Comparison of ENCODE assay signal across 1 cellular context in the genomic region with DNA sequence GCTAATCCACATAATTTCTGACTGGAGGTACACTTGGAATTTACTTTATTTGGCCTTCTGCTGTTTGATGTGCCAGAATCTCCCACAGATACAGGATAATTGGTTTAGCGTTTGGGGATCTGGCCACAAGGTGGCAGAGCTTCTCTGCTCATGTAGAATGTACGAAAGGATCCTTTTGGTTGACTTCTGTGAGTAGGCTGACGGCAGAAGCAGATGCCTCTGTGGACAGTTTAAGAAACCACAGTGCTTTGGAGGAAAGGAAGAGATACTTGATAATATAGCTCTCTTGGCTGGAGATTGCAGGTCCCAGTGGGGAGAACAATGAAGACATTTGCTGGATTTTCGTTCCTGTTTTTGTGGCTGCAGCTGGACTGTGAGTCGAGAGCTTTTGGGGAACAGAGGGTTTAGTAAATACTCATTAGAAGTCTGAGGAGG.
TF ChIP-seq lines count a peak whose summit lies in the region.

No MANE protein-coding gene starts in this region.

TF ChIP-seq in HepG2, 621 proteins besides CTCF, POLR2A, EP300 and RAD21 (continued from another document):
- TF ChIP-seq STAT6 (CRISPR knock-in tag; IDR thresholded peaks at IDR 0.05; ENCODE audit: borderline replicate concordance): no peak
- peak; percentile 52; the same call in 1 of the 2 replicates for TF ChIP-seq ZNF644 (CRISPR knock-in tag; IDR thresholded peaks at IDR 0.05; ENCODE audit: low read depth)
- no peak for TF ChIP-seq CEBPG (CRISPR knock-in tag; IDR thresholded peaks at IDR 0.05)
- no peak for TF ChIP-seq ERF (CRISPR knock-in tag; IDR thresholded peaks at IDR 0.05)
- peak; percentile 35; the same call in 1 of the 2 replicates for TF ChIP-seq DMAP1 (CRISPR knock-in tag; IDR thresholded peaks at IDR 0.05)
- TF ChIP-seq ZBTB49 (CRISPR knock-in tag; IDR thresholded peaks at IDR 0.05; ENCODE audit: borderline replicate concordance): no peak
- peak; percentile 39 for TF ChIP-seq STAG1 (CRISPR knock-in tag; IDR thresholded peaks at IDR 0.05)
- no peak for TF ChIP-seq ZNF350 (CRISPR knock-in tag; IDR thresholded peaks at IDR 0.05; ENCODE audit: borderline replicate concordance, low read depth)
- TF ChIP-seq KLF9 (CRISPR knock-in tag; IDR thresholded peaks at IDR 0.05; ENCODE audit: low read depth): no peak
- TF ChIP-seq ZMYM4 (CRISPR knock-in tag; IDR thresholded peaks at IDR 0.05): no peak
- TF ChIP-seq ZNF451 (CRISPR knock-in tag; IDR thresholded peaks at IDR 0.05): no peak
- no peak for TF ChIP-seq ZSCAN31 (CRISPR knock-in tag; IDR thresholded peaks at IDR 0.05; ENCODE audit: low read depth)
- TF ChIP-seq HMGXB4 (CRISPR knock-in tag; IDR thresholded peaks at IDR 0.05; ENCODE audit: borderline replicate concordance in 1 of 2, low read depth in 1 of 2): 0 out of 4 replicates have a peak, but pooled peaks of 1 of the 2 experiments have one; percentile 54
- TF ChIP-seq, protein P1, sequence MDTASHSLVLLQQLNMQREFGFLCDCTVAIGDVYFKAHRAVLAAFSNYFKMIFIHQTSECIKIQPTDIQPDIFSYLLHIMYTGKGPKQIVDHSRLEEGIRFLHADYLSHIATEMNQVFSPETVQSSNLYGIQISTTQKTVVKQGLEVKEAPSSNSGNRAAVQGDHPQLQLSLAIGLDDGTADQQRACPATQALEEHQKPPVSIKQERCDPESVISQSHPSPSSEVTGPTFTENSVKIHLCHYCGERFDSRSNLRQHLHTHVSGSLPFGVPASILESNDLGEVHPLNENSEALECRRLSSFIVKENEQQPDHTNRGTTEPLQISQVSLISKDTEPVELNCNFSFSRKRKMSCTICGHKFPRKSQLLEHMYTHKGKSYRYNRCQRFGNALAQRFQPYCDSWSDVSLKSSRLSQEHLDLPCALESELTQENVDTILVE (CRISPR knock-in tag; IDR thresholded peaks at IDR 0.05): no peak
- TF ChIP-seq MIXL1 (CRISPR knock-in tag; IDR thresholded peaks at IDR 0.05): peak; percentile 75; the same call in 1 of the 2 replicates
- TF ChIP-seq ZKSCAN8 (CRISPR knock-in tag; IDR thresholded peaks at IDR 0.05; ENCODE audit: borderline replicate concordance): no peak
- TF ChIP-seq ISX (CRISPR knock-in tag; conservative IDR thresholded peaks at IDR 0.05): no peak
- 0 out of 2 replicates have a peak, but pooled peaks have one; percentile 32 for TF ChIP-seq KLF6 (CRISPR knock-in tag; IDR thresholded peaks at IDR 0.05)
- 0 out of 2 replicates have a peak, but pooled peaks have one; percentile 23 for TF ChIP-seq ARID5B (CRISPR knock-in tag; IDR thresholded peaks at IDR 0.05)
- no peak for TF ChIP-seq SOX13 (IDR thresholded peaks at IDR 0.05)
- TF ChIP-seq SOX13 (CRISPR knock-in tag; conservative IDR thresholded peaks at IDR 0.05 in 1 of 2, IDR thresholded peaks at IDR 0.05 in 1 of 2): 0 out of 4 replicates have a peak, but pooled peaks of 1 of the 2 experiments have one; percentile 9
